8 cellular contexts compared by ENCODE assay signal in genomic region chr1:109197163-109198042, GRCh38. TPM values are rescaled to one million over a fixed set of nuclear protein-coding genes. Genes with fewer than 3 reads are reported as not detected.
DNase-seq lines count a peak whose midpoint lies in the region; FAIRE-seq and TF ChIP-seq lines count a peak whose summit lies in the region.

No MANE protein-coding gene starts in this region.

- no peak overlapping the region for H3K4me3 Mint-ChIP-seq in progenitor cell of endocrine pancreas (ENCODE audit: low read depth)

- peaks cover 8% of the 10 kb centered on the region for H3K4me1 Mint-ChIP-seq in progenitor cell of endocrine pancreas (ENCODE audit: low read depth)

- in situ Hi-C loops in GM13976 (cut with MboI; ENCODE audit: low sequenced_read_pairs, unreplicated experiment): no loop called here

- DNase-seq in GM04503 (ENCODE audit: low read depth) (peak; percentile 99), RCC 7860 (ENCODE audit: low spot score) (peak; percentile 99), fibroblast of gingiva (ENCODE audit: low read depth) (peak; percentile 93), progenitor cell of endocrine pancreas (ENCODE audit: low spot score, unreplicated experiment) (no peak), GM13976 (ENCODE audit: low spot score) (no peak), NCI-H526 (lab: John Stamatoyannopoulos, UW) (no peak), SKM-1 (lab: John Stamatoyannopoulos, UW; ENCODE audit: unreplicated experiment) (no peak)
- DNase-seq in effector CD4-positive, alpha-beta T cell: no peak

- H3K36me3 Mint-ChIP-seq in progenitor cell of endocrine pancreas (ENCODE audit: insufficient read depth): no peaks in the 10 kb centered on the region

- H3K27me3 Mint-ChIP-seq in progenitor cell of endocrine pancreas: peaks cover 2% of the 10 kb centered on the region

- peak overlapping the region; percentile 86 for H3K27ac Mint-ChIP-seq in progenitor cell of endocrine pancreas

- TF ChIP-seq CTCF in progenitor cell of endocrine pancreas (IDR thresholded peaks at IDR 0.05; ENCODE audit: unreplicated experiment): no peak
- TF ChIP-seq CTCF in GM13976 (IDR thresholded peaks at IDR 0.05; ENCODE audit: borderline replicate concordance, control extremely low read depth, extremely low read depth, insufficient read depth, missing control alignments): no peak

- peak; percentile 93 for FAIRE-seq in RCC 7860 (lab: Jason Lieb, UNC)

- H3K9me3 Mint-ChIP-seq in progenitor cell of endocrine pancreas (ENCODE audit: low read depth): no peaks in the 10 kb centered on the region

RNA-seq across cellular contexts. Expression of gene SARS1, which starts 16.3 kb away (rescaled TPM):
- 135 TPM in 2 replicates for total RNA-seq in progenitor cell of endocrine pancreas

RNA-seq across cellular contexts. Expression of gene CELSR2, which starts 51.9 kb away (rescaled TPM):
- total RNA-seq in progenitor cell of endocrine pancreas: 33.7 and 38.7 TPM in 2 replicates

Comparison
In these comparisons a context has a peak if more than half of its experiments do, and no peak if none do; other contexts are left out.
1. DNase-seq: peak in GM04503 (single experiment), RCC 7860 (single experiment) and fibroblast of gingiva (single experiment); none in progenitor cell of endocrine pancreas (single experiment), GM13976 (single experiment), NCI-H526 (0 of 2), SKM-1 (single experiment) and effector CD4-positive, alpha-beta T cell (single experiment).